Comparison of ENCODE assay signal across 8 cellular contexts in genomic region chr12:9868271-9868815, GRCh38. TPM values are rescaled to one million over a fixed set of nuclear protein-coding genes. Genes with fewer than 3 reads are reported as not detected.
A peak's percentile ranks its signal among the peaks of the same experiment; 100 is the strongest.
DNase-seq lines count a peak whose midpoint lies in the region; ATAC-seq lines count a peak whose summit lies in the region.

No MANE protein-coding gene starts in this region.

- peak overlapping the region; percentile 94 for H3K9ac ChIP-seq in adipocyte (ENCODE audit: low read length)
- H3K9ac ChIP-seq in mucosa of rectum (ENCODE audit: low read depth in 1 of 2, low read length in 2 of 2), result peak overlapping the region; percentile 49 to 66

- H3K27me3 ChIP-seq in ACC112 (ENCODE audit: insufficient read depth, low read length) (no peaks in the 10 kb centered on the region), adipocyte (replicated peaks; ENCODE audit: control insufficient read depth, insufficient read depth, low read length) (no peaks in the 10 kb centered on the region), mucosa of rectum (ENCODE audit: control insufficient read depth in 2 of 2, insufficient read depth in 2 of 2, low read length in 2 of 2) (no peaks in the 10 kb centered on the region)

- DNase-seq in adipocyte (ENCODE audit: low read depth) (no peak), GM19238 (ENCODE audit: insufficient read length, low spot score) (no peak)
- DNase-seq in stimulated activated CD4-positive, alpha-beta T cell treated with anti-CD3 and anti-CD28 coated beads, Interleukin-15, amount 100 ng/mL, for 24 hours, result no peak

- H3K36me3 Mint-ChIP-seq in IgD-negative memory B cell, result peaks cover 1% of the 10 kb centered on the region

- H3K79me2 ChIP-seq in ACC112 (ENCODE audit: control insufficient read depth, insufficient read depth, low read length, unreplicated experiment), result peaks cover 38% of the 10 kb centered on the region

- H3K9me3 Mint-ChIP-seq in IgD-negative memory B cell, result peaks cover 7 to 13% (median 11%) of the 10 kb centered on the region in 3 donors

- H3K4me1 ChIP-seq in ACC112 (ENCODE audit: control insufficient read depth, insufficient read depth, low read length, unreplicated experiment) (peaks cover 12% of the 10 kb centered on the region), adipocyte (ENCODE audit: control insufficient read depth, insufficient read depth, low read length) (peaks cover 39% of the 10 kb centered on the region), mucosa of rectum (ENCODE audit: control insufficient read depth in 2 of 2, insufficient read depth in 2 of 2, low read length in 2 of 2) (peaks cover 0 to 5% of the 10 kb centered on the region in 2 donors)

- H3K4me3 ChIP-seq in ACC112 (ENCODE audit: low read depth, low read length) (peak overlapping the region; percentile 77), adipocyte (ENCODE audit: low read length) (peak overlapping the region; percentile 79), mucosa of rectum (ENCODE audit: low read length in 2 of 2) (peak overlapping the region; percentile 62 to 87)

- peaks cover 12 to 19% (median 12%) of the 10 kb centered on the region in 3 donors for H3K4me1 Mint-ChIP-seq in IgD-negative memory B cell

- peak overlapping the region; percentile 82 to 90 (median 89) for H3K4me3 Mint-ChIP-seq in IgD-negative memory B cell

- ATAC-seq in GM21447 (IDR thresholded peaks at IDR 0.05; ENCODE audit: unreplicated experiment) (no peak), GM18909 (IDR thresholded peaks at IDR 0.05; ENCODE audit: poor library complexity, unreplicated experiment) (no peak)

- peak overlapping the region; percentile 9 for H2AFZ ChIP-seq in ACC112 (ENCODE audit: low read length, unreplicated experiment)

- H3K9me3 ChIP-seq in adipocyte (ENCODE audit: control insufficient read depth, low read length), result peaks cover 11% of the 10 kb centered on the region
- H3K9me3 ChIP-seq in mucosa of rectum (ENCODE audit: control insufficient read depth in 2 of 2, low read length in 2 of 2), result no peaks in the 10 kb centered on the region

- peak overlapping the region in 1 of 3 donors; percentile 89 for H3K27ac Mint-ChIP-seq in IgD-negative memory B cell

- H3K36me3 ChIP-seq in ACC112 (ENCODE audit: insufficient read depth, low read length) (0 out of 2 replicates have a peak, but pooled peaks cover 3% of the 10 kb centered on the region), adipocyte (ENCODE audit: control insufficient read depth, insufficient read depth, low read length, severe bottlenecking) (no peaks in the 10 kb centered on the region), mucosa of rectum (ENCODE audit: control insufficient read depth in 2 of 2, insufficient read depth in 2 of 2, low read length in 2 of 2) (no peaks in the 10 kb centered on the region)

- peaks cover 17% of the 10 kb centered on the region for H3K27me3 Mint-ChIP-seq in IgD-negative memory B cell

- H3K27ac ChIP-seq in ACC112 (ENCODE audit: low read depth, low read length), result peak overlapping the region; percentile 89
- peak overlapping the region; percentile 86 to 88 for H3K27ac ChIP-seq in mucosa of rectum (ENCODE audit: low read depth in 2 of 2, low read length in 2 of 2)

RNA-seq across cellular contexts. Expression of gene CLEC2B, which starts 0.8 kb away (rescaled TPM):
- polyA plus RNA-seq in IgD-negative memory B cell, result 11.4 TPM

RNA-seq across cellular contexts. Expression of gene KLRF2, which starts 12.9 kb away (rescaled TPM):
- polyA plus RNA-seq in IgD-negative memory B cell, result not detected

RNA-seq across cellular contexts. Expression of gene KLRF1, which starts 41.1 kb away (rescaled TPM):
- 3.0 TPM for polyA plus RNA-seq in IgD-negative memory B cell
